In genomic region chr5:143562935-143563334, GRCh38 we compare ENCODE assay signal across 11 cellular contexts.
DNase-seq lines count a peak whose midpoint lies in the region; ATAC-seq and TF ChIP-seq lines count a peak whose summit lies in the region.
"Had no signal": no experiment of that assay in that cellular context is flagged by ENCODE, and none has a peak within 500 bp of the region (broad histone marks: within the 10 kb centered on the region; RNA-seq: fewer than 3 reads in every experiment).

No MANE protein-coding gene starts in this region.

- no peaks in the 10 kb centered on the region for H3K36me3 Mint-ChIP-seq in neural progenitor cell
- H3K36me3 Mint-ChIP-seq: activated naive CD8-positive, alpha-beta T cell treated with anti-CD3 and anti-CD28 coated beads for 36 hours had no signal

- H3K4me1 ChIP-seq in RWPE2 (ENCODE audit: insufficient read depth, poor library complexity, severe bottlenecking) (peaks cover 2% of the 10 kb centered on the region), neural progenitor cell (no peaks in the 10 kb centered on the region), mesendoderm (ENCODE audit: control insufficient read depth, low read depth, low read length) (no peaks in the 10 kb centered on the region)

- H3K79me1 ChIP-seq in mesendoderm (ENCODE audit: low read length) = no peaks in the 10 kb centered on the region

- no peak overlapping the region for H3K4me3 ChIP-seq in RWPE2 (ENCODE audit: severe bottlenecking)
- no peak overlapping the region for H3K4me3 ChIP-seq in fibroblast of mammary gland (ENCODE audit: control insufficient read depth, low read depth, low read length)
- no peak overlapping the region for H3K4me3 ChIP-seq in neural progenitor cell
- H3K4me3 ChIP-seq in mesendoderm (ENCODE audit: low read length) = no peak overlapping the region

- H2AK5ac ChIP-seq in mesendoderm (ENCODE audit: low read length) = no peak overlapping the region

- H3K4me1 Mint-ChIP-seq in neural progenitor cell = no peaks in the 10 kb centered on the region

- H3K9ac ChIP-seq in neural progenitor cell (no peak overlapping the region), mesendoderm (ENCODE audit: low read length) (no peak overlapping the region)

- H3K23ac ChIP-seq in mesendoderm (ENCODE audit: low read length) = no peak overlapping the region

- H3K36me3 ChIP-seq in RWPE2 (ENCODE audit: low read depth) (no peaks in the 10 kb centered on the region), neural progenitor cell (no peaks in the 10 kb centered on the region), mesendoderm (ENCODE audit: control insufficient read depth, insufficient read depth, low read length) (no peaks in the 10 kb centered on the region)

- no peak overlapping the region for H2AFZ ChIP-seq in neural progenitor cell (replicated peaks)

- H3K56ac ChIP-seq in mesendoderm (ENCODE audit: low read length) = no peak overlapping the region

- no peak overlapping the region for H3K27ac Mint-ChIP-seq in neural progenitor cell
- H3K27ac Mint-ChIP-seq: activated naive CD8-positive, alpha-beta T cell treated with anti-CD3 and anti-CD28 coated beads for 36 hours had no signal

- H2BK120ac ChIP-seq in mesendoderm (ENCODE audit: low read depth, low read length) = no peak overlapping the region

- H3K27me3 ChIP-seq in RWPE2 (ENCODE audit: insufficient read depth, poor library complexity, severe bottlenecking) (no peaks in the 10 kb centered on the region), neural progenitor cell (no peaks in the 10 kb centered on the region), mesendoderm (ENCODE audit: insufficient read depth, low read length, poor library complexity) (no peaks in the 10 kb centered on the region)

- H3K27ac ChIP-seq in RWPE2 (ENCODE audit: poor library complexity, severe bottlenecking) (no peak overlapping the region), neural progenitor cell (no peak overlapping the region), mesendoderm (ENCODE audit: low read depth, low read length) (no peak overlapping the region)

- TF ChIP-seq CTCF in RWPE2 (IDR thresholded peaks at IDR 0.05; ENCODE audit: poor library complexity, severe bottlenecking) (no peak), fibroblast of mammary gland (conservative IDR thresholded peaks at IDR 0.05; ENCODE audit: control insufficient read depth, insufficient read depth, low read depth, low read length) (no peak), omental fat pad (IDR thresholded peaks at IDR 0.05) (no peak), neural progenitor cell (IDR thresholded peaks at IDR 0.05) (no peak)

- no peak overlapping the region for H3K4me3 Mint-ChIP-seq in neural progenitor cell
- H3K4me3 Mint-ChIP-seq: activated naive CD8-positive, alpha-beta T cell treated with anti-CD3 and anti-CD28 coated beads for 36 hours had no signal

- no peak overlapping the region for H3K18ac ChIP-seq in mesendoderm (ENCODE audit: low read length)

- H4K5ac ChIP-seq in mesendoderm (ENCODE audit: low read length) = no peak overlapping the region

- H2BK5ac ChIP-seq in mesendoderm (ENCODE audit: low read length) = no peak overlapping the region

- H3K4me2 ChIP-seq in neural progenitor cell = no peak overlapping the region
- no peak overlapping the region for H3K4me2 ChIP-seq in mesendoderm (ENCODE audit: low read length)

- H3K27me3 Mint-ChIP-seq in neural progenitor cell (ENCODE audit: insufficient read depth, low read depth) = no peaks in the 10 kb centered on the region
- H3K27me3 Mint-ChIP-seq: activated naive CD8-positive, alpha-beta T cell treated with anti-CD3 and anti-CD28 coated beads for 36 hours had no signal

- H4K8ac ChIP-seq in mesendoderm (ENCODE audit: low read depth, low read length) = no peak overlapping the region

- ATAC-seq in RWPE2 (ENCODE audit: low read depth) (peak; percentile 65), omental fat pad (ENCODE audit: low FRiP score) (peak; percentile 40), GM18519 (IDR thresholded peaks at IDR 0.05; ENCODE audit: low FRiP score, unreplicated experiment) (no peak)

- DNase-seq in EL = peak; percentile 56
- no peak for DNase-seq in RWPE2 (ENCODE audit: low spot score)
- peak; percentile 85 for DNase-seq in fibroblast of mammary gland (ENCODE audit: low read depth)
- no peak for DNase-seq in omental fat pad (ENCODE audit: low spot score)
- DNase-seq in neural progenitor cell (ENCODE audit: low spot score) = no peak
- DNase-seq in GOT3 (lab: John Stamatoyannopoulos, UW) = no peak
- no peak for DNase-seq in mesendoderm
- DNase-seq: activated naive CD8-positive, alpha-beta T cell treated with anti-CD3 and anti-CD28 coated beads for 36 hours; COR-L47; NCI-H187 treated with DMSO at 0.1 percent for 48 hours had no signal

- no peak overlapping the region for H2BK15ac ChIP-seq in mesendoderm (replicated peaks; ENCODE audit: low read depth)

- no peak overlapping the region for H3K4ac ChIP-seq in mesendoderm (ENCODE audit: low read depth, low read length)

- H3F3A ChIP-seq in neural progenitor cell (ENCODE audit: low read depth) = no peaks in the 10 kb centered on the region

- no peaks in the 10 kb centered on the region for H3K9me3 ChIP-seq in RWPE2 (ENCODE audit: severe bottlenecking)
- H3K9me3 ChIP-seq in neural progenitor cell (ENCODE audit: low read depth) = no peaks in the 10 kb centered on the region

- H4K20me1 ChIP-seq in neural progenitor cell (ENCODE audit: low read depth) = no peaks in the 10 kb centered on the region

- WGBS in mesendoderm (ENCODE audit: extremely low coverage, insufficient coverage, low lambda C conversion rate) = no CpG with 5 or more reads among the region's 4 CpGs

- no peaks in the 10 kb centered on the region for H3K79me2 ChIP-seq in neural progenitor cell (ENCODE audit: low read depth)
- H3K79me2 ChIP-seq in mesendoderm (ENCODE audit: control insufficient read depth, insufficient read depth, low read length) = no peaks in the 10 kb centered on the region

- H3K9me3 Mint-ChIP-seq in neural progenitor cell = no peaks in the 10 kb centered on the region
- H3K9me3 Mint-ChIP-seq: activated naive CD8-positive, alpha-beta T cell treated with anti-CD3 and anti-CD28 coated beads for 36 hours had no signal

Comparison
In these comparisons a context has a peak if more than half of its experiments do, and no peak if none do; other contexts are left out.
1. DNase-seq: peak in EL (single experiment) and fibroblast of mammary gland (single experiment); none in RWPE2 (single experiment), omental fat pad (single experiment), neural progenitor cell (single experiment), GOT3 (single experiment) and mesendoderm (single experiment).